In genomic region chr14:23469127-23469905, GRCh38 we compare ENCODE assay signal across 8 cellular contexts. TPM values are rescaled to one million over a fixed set of nuclear protein-coding genes. Genes with fewer than 3 reads are reported as not detected.
A peak's percentile ranks its signal among the peaks of the same experiment; 100 is the strongest.
DNase-seq lines count a peak whose midpoint lies in the region; ATAC-seq and TF ChIP-seq lines count a peak whose summit lies in the region.

Gene NGDN, plus strand, starts transcription at chr14:23469703. Its CDS starts 13 bp downstream, at chr14:23469716.

- H3K27me3 ChIP-seq in PC-9 (ENCODE audit: insufficient read depth, low read depth) (no peaks in the 10 kb centered on the region), esophagus (ENCODE audit: control insufficient read depth in 1 of 2, insufficient read depth in 2 of 2, low read length in 2 of 2) (no peaks in the 10 kb centered on the region), mucosa of stomach (ENCODE audit: control insufficient read depth, insufficient read depth, low read length) (no peaks in the 10 kb centered on the region)

- peak within 1 kb of the TSS; percentile 90 for H3K4me2 ChIP-seq in PC-9

- POLR2A ChIA-PET in PC-9 (lab: Charles Lee; ENCODE audit: unreplicated experiment): no interaction called here

- WGBS in esophagus, 2 donors: 1 to 2% methylated on average over 41 of the region's 41 CpGs

- peaks cover 8% of the 10 kb centered on the region for H3K36me3 Mint-ChIP-seq in activated T-cell treated with anti-CD3 and anti-CD28 coated beads, Interleukin-2, amount 50 U/mL, for 24 hours (ENCODE audit: low read depth)

- in situ Hi-C loops in KBM-7 (cut with MboI; ENCODE audit: low pct_unique_long_range_greater_than_20kb, low sequenced_read_pairs): no loop called here

- peaks cover 14% of the 10 kb centered on the region for H3K4me1 Mint-ChIP-seq in activated T-cell treated with anti-CD3 and anti-CD28 coated beads, Interleukin-2, amount 50 U/mL, for 24 hours (ENCODE audit: low read depth)

- no peaks in the 10 kb centered on the region for H3K9me3 Mint-ChIP-seq in activated T-cell treated with anti-CD3 and anti-CD28 coated beads, Interleukin-2, amount 50 U/mL, for 24 hours

- DNase-seq in DMS79 (lab: John Stamatoyannopoulos, UW) (peak; percentile 100), KBM-7 (peak; percentile 99), PC-9 (peak; percentile 82 to 98)
- peak; percentile 95 for DNase-seq in activated T-cell treated with anti-CD3 and anti-CD28 coated beads, Interleukin-2, amount 50 U/mL, for 24 hours
- DNase-seq in stimulated activated CD8-positive, alpha-beta memory T cell treated with anti-CD3 and anti-CD28 coated beads, Interleukin-7, amount 100 ng/mL, for 1 hour (ENCODE audit: low read depth in 2 of 2): peak; percentile 76 to 82

- TF ChIP-seq CTCF in PC-9 (conservative IDR thresholded peaks at IDR 0.05): peak; percentile 73

- peaks cover 16% of the 10 kb centered on the region for H3K79me2 ChIP-seq in PC-9 (ENCODE audit: low read depth)

- H3F3A ChIP-seq in PC-9 (ENCODE audit: insufficient read depth, low read depth): peaks cover 3% of the 10 kb centered on the region; the same call in 1 of the 2 replicates

- H3K9ac ChIP-seq in mucosa of stomach (ENCODE audit: low read length): peak within 1 kb of the TSS; percentile 89

- H3K27ac ChIP-seq in PC-9 (peak within 1 kb of the TSS; percentile 35; the same call in 1 of the 2 replicates), esophagus (ENCODE audit: low read depth in 2 of 2, low read length in 1 of 2) (peak within 1 kb of the TSS; percentile 74 to 94)

- intact Hi-C loops in PC-9 (cut with micrococcal nuclease; ENCODE audit: unreplicated experiment): loop anchor here (5.0 kb wide), 1 partner anchor 147 kb away; the partner anchor contains the start of gene PABPN1

- H3K36me3 ChIP-seq in PC-9 (ENCODE audit: low read depth) (no peaks in the 10 kb centered on the region), esophagus (ENCODE audit: control insufficient read depth in 2 of 2, insufficient read depth in 2 of 2, low read length in 1 of 2) (peaks cover 0 to 3% of the 10 kb centered on the region in 2 donors), mucosa of stomach (ENCODE audit: control insufficient read depth, insufficient read depth, low read length) (no peaks in the 10 kb centered on the region)

- peak within 1 kb of the TSS; percentile 99 for H2AFZ ChIP-seq in PC-9

- H3K4me1 ChIP-seq in PC-9 (replicated peaks; ENCODE audit: insufficient read depth): peaks cover 5% of the 10 kb centered on the region
- no peaks in the 10 kb centered on the region for H3K4me1 ChIP-seq in esophagus (ENCODE audit: control insufficient read depth in 2 of 2, insufficient read depth in 2 of 2, low read length in 1 of 2)
- H3K4me1 ChIP-seq in mucosa of stomach (ENCODE audit: control insufficient read depth, insufficient read depth, low read length): no peaks in the 10 kb centered on the region

- no peak within 1 kb of the TSS for H3K27ac Mint-ChIP-seq in activated T-cell treated with anti-CD3 and anti-CD28 coated beads, Interleukin-2, amount 50 U/mL, for 24 hours

- ATAC-seq in GM21717 (IDR thresholded peaks at IDR 0.05; ENCODE audit: unreplicated experiment): peak; percentile 90

- no peak within 1 kb of the TSS for H3K4me3 Mint-ChIP-seq in activated T-cell treated with anti-CD3 and anti-CD28 coated beads, Interleukin-2, amount 50 U/mL, for 24 hours

- H3K9me2 ChIP-seq in PC-9 (ENCODE audit: insufficient read depth): no peaks in the 10 kb centered on the region

- H4K20me1 ChIP-seq in PC-9 (ENCODE audit: insufficient read depth): no peaks in the 10 kb centered on the region

- CTCF ChIA-PET in PC-9 (lab: Charles Lee): no interaction called here

- no TSS peak for BruUV-seq in PC-9 (replicated peaks; lab: Mats Ljungman, UMichigan)

- no peaks in the 10 kb centered on the region for H3K27me3 Mint-ChIP-seq in activated T-cell treated with anti-CD3 and anti-CD28 coated beads, Interleukin-2, amount 50 U/mL, for 24 hours

- H3K9me3 ChIP-seq in PC-9 (ENCODE audit: insufficient read depth, low read depth) (no peaks in the 10 kb centered on the region), esophagus (ENCODE audit: control insufficient read depth in 2 of 2, insufficient read depth in 1 of 2, low read depth in 1 of 2, low read length in 1 of 2) (no peaks in the 10 kb centered on the region), mucosa of stomach (ENCODE audit: control insufficient read depth, low read length) (no peaks in the 10 kb centered on the region)

- H3K4me3 ChIP-seq in PC-9 (peak within 1 kb of the TSS; percentile 65), esophagus (ENCODE audit: low read depth in 1 of 2, low read length in 2 of 2) (peak within 1 kb of the TSS; percentile 80 to 99), mucosa of stomach (ENCODE audit: low read length) (peak within 1 kb of the TSS; percentile 62)

RNA-seq across cellular contexts. Expression of gene NGDN, which starts in this region (rescaled TPM):
- 23.1 and 27.6 TPM in 2 replicates for total RNA-seq in PC-9 (2021)
- 10 to 100 TPM; 20.7 to 38.3 TPM for polyA plus RNA-seq in esophagus

Comparison
In these comparisons a context has a peak if more than half of its experiments do, and no peak if none do; other contexts are left out.
1. Peak in every context shown above with its lines: DNase-seq, ATAC-seq, H3K4me3 ChIP-seq and H3K27ac ChIP-seq.